Comparison of ENCODE assay signal across 17 cellular contexts in the genomic region with DNA sequence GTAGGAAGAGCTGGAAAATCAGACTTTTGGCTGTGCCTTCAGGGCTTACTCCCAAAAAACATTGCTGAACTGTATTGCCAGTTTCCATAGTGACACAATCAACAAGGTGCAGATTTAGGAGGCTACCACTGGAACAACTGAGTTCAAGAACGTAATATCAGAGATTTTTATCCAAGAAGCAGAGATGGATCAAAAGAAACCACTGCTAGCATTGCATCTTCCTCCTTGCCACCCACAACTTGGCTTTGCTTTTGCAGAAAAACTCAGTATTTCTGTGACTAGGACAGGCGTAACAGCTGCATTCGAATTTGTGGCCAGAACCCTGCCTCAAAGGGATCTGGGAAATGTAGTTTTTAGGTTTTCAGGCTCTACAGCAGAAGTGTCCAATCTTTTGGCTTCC. TPM values are rescaled to one million over a fixed set of nuclear protein-coding genes. Genes with fewer than 3 reads are reported as not detected.
DNase-seq lines count a peak whose midpoint lies in the region; ATAC-seq and TF ChIP-seq lines count a peak whose summit lies in the region.
"Had no signal": no experiment of that assay in that cellular context is flagged by ENCODE, and none has a peak within 500 bp of the region (broad histone marks: within the 10 kb centered on the region; RNA-seq: fewer than 3 reads in every experiment).

No MANE protein-coding gene starts in this region.

- no peak for TF ChIP-seq POLR2A in heart left ventricle (IDR thresholded peaks at IDR 0.05)

- H3K4me3 ChIP-seq in heart left ventricle (peak overlapping the region in 2 of 12 donors; percentile 39 to 45), dorsolateral prefrontal cortex (peak overlapping the region in 39 of 59 donors; percentile 6 to 52 (median 27)), iPS-20b (ENCODE audit: low read length) (peak overlapping the region; percentile 34; the same call in 1 of the 2 replicates), MM.1S (ENCODE audit: low read length) (no peak overlapping the region)
- H3K4me3 ChIP-seq: smooth muscle cell had no signal

- H3K4me1 Mint-ChIP-seq in type B pancreatic cell (ENCODE audit: unreplicated experiment) = no peaks in the 10 kb centered on the region
- H3K4me1 Mint-ChIP-seq: activated B cell treated with CpG ODN at 0.5 μM for 24 hours; activated naive CD4-positive, alpha-beta T cell treated with anti-CD3 and anti-CD28 coated beads, Interleukin-2, amount 10 ng/mL, durations not matched to agents 7 days and 5 days had no signal

- DNase-seq in heart left ventricle (no peak), Right ventricle myocardium inferior (ENCODE audit: missing footprints) (no peak), dorsolateral prefrontal cortex (no peak), type B pancreatic cell (ENCODE audit: extremely low spot score, unreplicated experiment) (no peak), MM.1S (no peak)
- DNase-seq: activated B cell treated with CpG ODN at 0.5 μM for 24 hours; activated naive CD4-positive, alpha-beta T cell treated with anti-CD3 and anti-CD28 coated beads, Interleukin-2, amount 10 ng/mL, durations not matched to agents 7 days and 5 days; Calu3; GOT3; NCI-H1417 treated with DMSO at 0.1 percent for 48 hours; NCI-H446 treated with DMSO at 0.1 percent for 48 hours; stimulated activated naive CD4-positive, alpha-beta T cell treated with Interleukin-2 at 50 U/mL for 16 hours; SW 1271 had no signal

- H3F3A ChIP-seq in MM.1S (ENCODE audit: insufficient read depth, low read length) = no peaks in the 10 kb centered on the region

- H3K27me3 Mint-ChIP-seq in type B pancreatic cell = no peaks in the 10 kb centered on the region
- H3K27me3 Mint-ChIP-seq: activated B cell treated with CpG ODN at 0.5 μM for 24 hours; activated naive CD4-positive, alpha-beta T cell treated with anti-CD3 and anti-CD28 coated beads, Interleukin-2, amount 10 ng/mL, durations not matched to agents 7 days and 5 days had no signal

- no peak overlapping the region for H3K4me2 ChIP-seq in MM.1S (ENCODE audit: low read depth, low read length)
- H3K4me2 ChIP-seq: smooth muscle cell had no signal

- ATAC-seq in heart left ventricle (peak; percentile 36 to 73 (median 55)), Right ventricle myocardium inferior (no peak), HG02840 (IDR thresholded peaks at IDR 0.05; ENCODE audit: low FRiP score, unreplicated experiment) (no peak), GM18511 (IDR thresholded peaks at IDR 0.05; ENCODE audit: unreplicated experiment) (no peak)

- peaks cover 0 to 2% (median 0%) of the 10 kb centered on the region in 12 donors for H3K4me1 ChIP-seq in heart left ventricle
- H3K4me1 ChIP-seq in iPS-20b (ENCODE audit: insufficient read depth, low read length) = peaks cover 4% of the 10 kb centered on the region; the same call in 1 of the 2 replicates
- no peaks in the 10 kb centered on the region for H3K4me1 ChIP-seq in MM.1S (ENCODE audit: low read length)

- no peaks in the 10 kb centered on the region for H3K9me3 Mint-ChIP-seq in type B pancreatic cell
- H3K9me3 Mint-ChIP-seq: activated B cell treated with CpG ODN at 0.5 μM for 24 hours; activated naive CD4-positive, alpha-beta T cell treated with anti-CD3 and anti-CD28 coated beads, Interleukin-2, amount 10 ng/mL, durations not matched to agents 7 days and 5 days had no signal

- no peak overlapping the region for H3K9ac ChIP-seq in iPS-20b (ENCODE audit: low read depth, low read length)
- no peak overlapping the region for H3K9ac ChIP-seq in MM.1S (ENCODE audit: low read length)

- intact Hi-C loops in heart left ventricle (cut with DNase I) = no loop called here
- intact Hi-C loops in Right ventricle myocardium inferior (cut with DNase I) = no loop called here
- intact Hi-C loops in dorsolateral prefrontal cortex (cut with DNase I) = no loop called here

- H3K4me3 Mint-ChIP-seq in type B pancreatic cell = peak overlapping the region; percentile 39
- H3K4me3 Mint-ChIP-seq: activated B cell treated with CpG ODN at 0.5 μM for 24 hours; activated naive CD4-positive, alpha-beta T cell treated with anti-CD3 and anti-CD28 coated beads, Interleukin-2, amount 10 ng/mL, durations not matched to agents 7 days and 5 days had no signal

- H3K79me2 ChIP-seq in MM.1S (ENCODE audit: low read length) = no peaks in the 10 kb centered on the region

- no peak overlapping the region for H3K27ac Mint-ChIP-seq in type B pancreatic cell
- H3K27ac Mint-ChIP-seq: activated B cell treated with CpG ODN at 0.5 μM for 24 hours; activated naive CD4-positive, alpha-beta T cell treated with anti-CD3 and anti-CD28 coated beads, Interleukin-2, amount 10 ng/mL, durations not matched to agents 7 days and 5 days had no signal

- no peaks in the 10 kb centered on the region for H3K36me3 ChIP-seq in heart left ventricle
- H3K36me3 ChIP-seq in iPS-20b (ENCODE audit: insufficient read depth, low read depth, low read length) = no peaks in the 10 kb centered on the region
- H3K36me3 ChIP-seq in MM.1S (replicated peaks; ENCODE audit: insufficient read depth, low read length) = no peaks in the 10 kb centered on the region

- H3K36me3 Mint-ChIP-seq in type B pancreatic cell = no peaks in the 10 kb centered on the region
- H3K36me3 Mint-ChIP-seq: activated naive CD4-positive, alpha-beta T cell treated with anti-CD3 and anti-CD28 coated beads, Interleukin-2, amount 10 ng/mL, durations not matched to agents 7 days and 5 days had no signal

- TF ChIP-seq CTCF in heart left ventricle (IDR thresholded peaks at IDR 0.05) (no peak), dorsolateral prefrontal cortex (IDR thresholded peaks at IDR 0.05 in 54 of 56, conservative IDR thresholded peaks at IDR 0.05 in 2 of 56; ENCODE audit: low read depth in 1 of 56, partially characterized antibody in 56 of 56) (no peak), type B pancreatic cell (conservative IDR thresholded peaks at IDR 0.05) (no peak), MM.1S (IDR thresholded peaks at IDR 0.05; ENCODE audit: low read length) (no peak)

- peak overlapping the region in 1 of 12 donors; percentile 39 for H3K27ac ChIP-seq in heart left ventricle
- H3K27ac ChIP-seq in dorsolateral prefrontal cortex = no peak overlapping the region
- no peak overlapping the region for H3K27ac ChIP-seq in iPS-20b (ENCODE audit: low read length)
- no peak overlapping the region for H3K27ac ChIP-seq in MM.1S (ENCODE audit: low read length)

- no peaks in the 10 kb centered on the region for H3K9me2 ChIP-seq in MM.1S (replicated peaks; ENCODE audit: insufficient read depth, low read length)

- WGBS in heart left ventricle, 4 donors = 34 to 47% (median 36%) methylated on average over 3 of the region's 3 CpGs

- H3K9me3 ChIP-seq in heart left ventricle = peaks cover 0 to 13% (median 0%) of the 10 kb centered on the region in 12 donors
- no peaks in the 10 kb centered on the region for H3K9me3 ChIP-seq in iPS-20b (ENCODE audit: insufficient read depth, low read depth, low read length)
- H3K9me3 ChIP-seq in MM.1S (replicated peaks; ENCODE audit: insufficient read depth, low read length) = no peaks in the 10 kb centered on the region

- H3K27me3 ChIP-seq in heart left ventricle (no peaks in the 10 kb centered on the region), dorsolateral prefrontal cortex (no peaks in the 10 kb centered on the region), iPS-20b (ENCODE audit: insufficient read depth, low read length) (no peaks in the 10 kb centered on the region), MM.1S (replicated peaks; ENCODE audit: insufficient read depth, low read length) (no peaks in the 10 kb centered on the region)

- H4K20me1 ChIP-seq in MM.1S (ENCODE audit: insufficient read depth, low read length) = no peaks in the 10 kb centered on the region

- H2AFZ ChIP-seq in MM.1S (ENCODE audit: low read length) = no peak overlapping the region

RNA-seq across cellular contexts. Expression of gene WDFY3, which starts 27.8 kb away (rescaled TPM):
- total RNA-seq in heart left ventricle (100 to 1,000 TPM in 1 of 9 donors, 10 to 100 TPM in 8; 29.2 to 103 (median 54.1) TPM), Right ventricle myocardium inferior (41.0 TPM), dorsolateral prefrontal cortex (100 to 1,000 TPM; 146 to 279 (median 196) TPM), type B pancreatic cell (ENCODE audit: low replicate concordance) (76.4 and 79.5 TPM in 2 replicates)
- 10 to 100 TPM in 1 of 2 donors, 1 to 10 TPM in 1; 5.0 to 14.2 TPM for polyA plus RNA-seq in heart left ventricle

Comparison
In these comparisons a context has a peak if more than half of its experiments do, and no peak if none do; other contexts are left out.
1. ATAC-seq: peak in heart left ventricle (4 of 4); none in Right ventricle myocardium inferior (single experiment), HG02840 (single experiment) and GM18511 (single experiment).